ENCODE assay signal across 30 cellular contexts in the genomic region with DNA sequence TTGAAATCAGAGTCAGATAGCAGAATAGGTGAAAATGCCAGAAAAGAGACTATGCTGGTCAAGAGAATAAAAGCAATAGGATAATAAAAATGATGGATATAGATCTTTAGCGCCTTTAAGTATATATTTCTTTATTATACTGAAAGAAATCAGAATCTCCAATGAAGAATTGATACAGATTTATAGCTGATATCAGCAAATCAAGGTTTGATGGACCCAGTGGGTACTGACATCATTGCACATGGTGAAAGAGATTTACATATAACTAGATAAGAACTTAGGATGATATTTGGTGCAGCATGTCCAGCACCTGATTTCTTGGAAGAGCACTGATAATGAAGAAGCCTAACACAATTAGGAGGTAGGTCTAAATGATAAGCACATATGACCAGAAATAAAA. TPM values are rescaled to one million over a fixed set of nuclear protein-coding genes. Genes with fewer than 3 reads are reported as not detected.
"Had no signal": no experiment of that assay in that cellular context is flagged by ENCODE, and none has a peak within 500 bp of the region (broad histone marks: within the 10 kb centered on the region; RNA-seq: fewer than 3 reads in every experiment).

No MANE protein-coding gene starts in this region.

- H3K4me1 ChIP-seq: colonic mucosa, esophagus muscularis mucosa, esophagus squamous epithelium, foreskin keratinocyte, gastroesophageal sphincter, heart left ventricle, heart right ventricle had no signal

- H3K4me3 ChIP-seq: colonic mucosa, coronary artery, dorsolateral prefrontal cortex, esophagus muscularis mucosa, esophagus squamous epithelium, gastrocnemius medialis, gastroesophageal sphincter, heart left ventricle, heart right ventricle had no signal

- H3K27me3 ChIP-seq: colonic mucosa, dorsolateral prefrontal cortex, foreskin keratinocyte, gastrocnemius medialis, gastroesophageal sphincter, heart left ventricle had no signal

- FAIRE-seq: colon, endometrium had no signal

- H3K36me3 ChIP-seq: colonic mucosa, esophagus muscularis mucosa, esophagus squamous epithelium, gastrocnemius medialis, gastroesophageal sphincter, heart left ventricle, heart right ventricle had no signal

- H3K9me3 ChIP-seq: colonic mucosa, esophagus muscularis mucosa, esophagus squamous epithelium, gastrocnemius medialis, gastroesophageal sphincter, heart left ventricle, heart right ventricle had no signal

- ATAC-seq: effector memory CD8-positive, alpha-beta T cell; esophagus mucosa; foreskin keratinocyte; gastrocnemius medialis; gastroesophageal sphincter; heart left ventricle; heart right ventricle had no signal

- H3K27ac ChIP-seq: colonic mucosa, coronary artery, dorsolateral prefrontal cortex, epithelial cell of prostate, esophagus muscularis mucosa, esophagus squamous epithelium, foreskin keratinocyte, gastrocnemius medialis, gastroesophageal sphincter, heart left ventricle, heart right ventricle had no signal

- DNase-seq: colonic mucosa; cortex of kidney; dermis blood vessel endothelial cell; dorsolateral prefrontal cortex; effector CD4-positive, alpha-beta T cell; effector CD8-positive, alpha-beta T cell; effector memory CD4-positive, alpha-beta T cell; effector memory CD8-positive, alpha-beta T cell; endodermal cell; erythroblast; esophagus squamous epithelium; foreskin fibroblast; foreskin keratinocyte; foreskin melanocyte; gastrocnemius medialis; glutamatergic neuron; head of caudate nucleus; heart left ventricle; heart right ventricle had no signal

RNA-seq across cellular contexts. Expression of a gene that starts 18.2 kb away (rescaled TPM):
- total RNA-seq: dermis blood vessel endothelial cell, dermis microvascular lymphatic vessel endothelial cell, endothelial cell of umbilical vein, epithelial cell of proximal tubule, esophagus mucosa, foreskin keratinocyte, glomerular endothelial cell had no signal
- polyA plus RNA-seq: endothelial cell of umbilical vein had no signal
